In the genomic region with DNA sequence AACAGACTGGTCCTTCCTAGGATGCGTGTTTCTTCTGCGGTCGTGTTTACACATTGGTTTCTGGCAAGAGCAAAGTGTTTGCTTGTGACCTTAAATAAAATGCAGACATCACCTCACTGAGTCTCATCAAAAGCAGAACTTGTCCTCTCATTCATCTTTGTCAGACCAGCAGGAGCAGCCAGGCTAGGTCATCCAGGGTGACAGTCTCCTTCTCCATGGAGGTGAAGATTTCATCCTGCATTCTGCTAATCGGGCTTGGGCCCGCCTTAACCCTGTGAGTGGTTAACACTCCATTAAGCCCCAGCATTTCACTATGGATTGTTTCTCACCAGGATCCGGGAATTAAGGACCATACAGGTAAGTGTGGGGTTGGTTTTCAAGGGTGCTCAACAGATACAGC, we compare ENCODE assay signal across 19 cellular contexts.
"Had no signal": no experiment of that assay in that cellular context is flagged by ENCODE, and none has a peak within 500 bp of the region (broad histone marks: within the 10 kb centered on the region; RNA-seq: fewer than 3 reads in every experiment).

No MANE protein-coding gene starts in this region.

- H3K4me3 Mint-ChIP-seq: activated CD4-positive, alpha-beta memory T cell treated with anti-CD3 and anti-CD28 coated beads for 36 hours; activated naive CD4-positive, alpha-beta T cell treated with anti-CD3 and anti-CD28 coated beads, Interleukin-2, amount 10 ng/mL, durations not matched to agents 7 days and 5 days; mesothelial cell of epicardium; natural killer cell treated with Interleukin-12 subunit alpha and Interleukin-12 subunit beta and Interleukin-15 and Interleukin-18, amount 100 ng/mL, for 72 hours; T-helper 1 cell treated with Interleukin-12 subunit alpha and Interleukin-12 subunit beta and Interleukin-4 antibody, amounts not matched to agents 30 μg/mL and 1 μg/mL, for 36 hours had no signal

- H3K9me3 ChIP-seq: body of pancreas, heart left ventricle, neutrophil, upper lobe of left lung had no signal

- DNase-seq: activated CD4-positive, alpha-beta memory T cell treated with anti-CD3 and anti-CD28 coated beads for 36 hours; activated CD4-positive, alpha-beta T cell treated with anti-CD3 and anti-CD28 coated beads for 48 hours; activated effector memory CD4-positive, alpha-beta T cell treated with anti-CD3 and anti-CD28 coated beads, Interleukin-2, amount 50 U/mL, for 16 hours; activated naive CD4-positive, alpha-beta T cell treated with anti-CD3 and anti-CD28 coated beads, Interleukin-2, amount 10 ng/mL, durations not matched to agents 7 days and 5 days; activated T-cell treated with anti-CD3 and anti-CD28 coated beads for 4 hours; body of pancreas; mammary epithelial cell; stimulated activated CD4-positive, alpha-beta T cell treated with anti-CD3 and anti-CD28 coated beads, Interleukin-2, amount 100 ng/mL, for 48 hours; stimulated activated CD8-positive, alpha-beta memory T cell treated with anti-CD3 and anti-CD28 coated beads, Interleukin-4, amount 100 ng/mL, for 48 hours; stimulated activated naive CD4-positive, alpha-beta T cell; T1000; upper lobe of left lung had no signal

- H3K36me3 Mint-ChIP-seq: activated CD4-positive, alpha-beta memory T cell treated with anti-CD3 and anti-CD28 coated beads for 36 hours; activated naive CD4-positive, alpha-beta T cell treated with anti-CD3 and anti-CD28 coated beads, Interleukin-2, amount 10 ng/mL, durations not matched to agents 7 days and 5 days; mesothelial cell of epicardium; natural killer cell treated with Interleukin-12 subunit alpha and Interleukin-12 subunit beta and Interleukin-15 and Interleukin-18, amount 100 ng/mL, for 72 hours had no signal

- H3K4me3 ChIP-seq: body of pancreas, cardiac muscle cell, heart left ventricle, upper lobe of left lung had no signal

- H3K4me1 ChIP-seq: body of pancreas, parathyroid adenoma, upper lobe of left lung had no signal

- H3K4me1 Mint-ChIP-seq: activated naive CD4-positive, alpha-beta T cell treated with anti-CD3 and anti-CD28 coated beads, Interleukin-2, amount 10 ng/mL, durations not matched to agents 7 days and 5 days; mesothelial cell of epicardium had no signal

- H3K27me3 Mint-ChIP-seq: activated CD4-positive, alpha-beta memory T cell treated with anti-CD3 and anti-CD28 coated beads for 36 hours; activated naive CD4-positive, alpha-beta T cell treated with anti-CD3 and anti-CD28 coated beads, Interleukin-2, amount 10 ng/mL, durations not matched to agents 7 days and 5 days; natural killer cell treated with Interleukin-12 subunit alpha and Interleukin-12 subunit beta and Interleukin-15 and Interleukin-18, amount 100 ng/mL, for 72 hours had no signal

- H3K27ac ChIP-seq: body of pancreas, cardiac muscle cell, neutrophil, parathyroid adenoma, upper lobe of left lung had no signal

- H3K27ac Mint-ChIP-seq: activated CD4-positive, alpha-beta memory T cell treated with anti-CD3 and anti-CD28 coated beads for 36 hours; activated naive CD4-positive, alpha-beta T cell treated with anti-CD3 and anti-CD28 coated beads, Interleukin-2, amount 10 ng/mL, durations not matched to agents 7 days and 5 days; mesothelial cell of epicardium; natural killer cell treated with Interleukin-12 subunit alpha and Interleukin-12 subunit beta and Interleukin-15 and Interleukin-18, amount 100 ng/mL, for 72 hours; T-helper 1 cell treated with Interleukin-12 subunit alpha and Interleukin-12 subunit beta and Interleukin-4 antibody, amounts not matched to agents 30 μg/mL and 1 μg/mL, for 36 hours had no signal

- H3K9me3 Mint-ChIP-seq: activated CD4-positive, alpha-beta memory T cell treated with anti-CD3 and anti-CD28 coated beads for 36 hours; activated naive CD4-positive, alpha-beta T cell treated with anti-CD3 and anti-CD28 coated beads, Interleukin-2, amount 10 ng/mL, durations not matched to agents 7 days and 5 days; mesothelial cell of epicardium; natural killer cell treated with Interleukin-12 subunit alpha and Interleukin-12 subunit beta and Interleukin-15 and Interleukin-18, amount 100 ng/mL, for 72 hours; T-helper 1 cell treated with Interleukin-12 subunit alpha and Interleukin-12 subunit beta and Interleukin-4 antibody, amounts not matched to agents 30 μg/mL and 1 μg/mL, for 36 hours had no signal

- H3K36me3 ChIP-seq: cardiac muscle cell, heart left ventricle, neutrophil, upper lobe of left lung had no signal

- H3K27me3 ChIP-seq: body of pancreas, cardiac muscle cell, neutrophil, upper lobe of left lung had no signal

- ATAC-seq: heart left ventricle; natural killer cell treated with Interleukin-12 subunit alpha and Interleukin-12 subunit beta and Interleukin-15 and Interleukin-18, amount 100 ng/mL, for 72 hours had no signal
